ENCODE assay signal across 8 cellular contexts in genomic region chr2:168454737-168455691, GRCh38. TPM values are rescaled to one million over a fixed set of nuclear protein-coding genes. Genes with fewer than 3 reads are reported as not detected.
DNase-seq lines count a peak whose midpoint lies in the region; ATAC-seq, FAIRE-seq and TF ChIP-seq lines count a peak whose summit lies in the region.

No MANE protein-coding gene starts in this region.

- no peak for FAIRE-seq in A549 (lab: Jason Lieb, UNC)

- H3K4me3 ChIP-seq in A549 (peak overlapping the region; percentile 95), astrocyte of the cerebellum (ENCODE audit: low read depth, low read length) (peak overlapping the region; percentile 88), mesenchymal stem cell (ENCODE audit: insufficient read depth in 1 of 2, low read depth in 1 of 2, low read length in 2 of 2) (peak overlapping the region in 1 of 2 experiments; percentile 94)

- H3K56ac ChIP-seq in H9 (ENCODE audit: insufficient read length, low read depth, low read length): no peak overlapping the region

- no peak overlapping the region for H3K4ac ChIP-seq in H9 (ENCODE audit: low read depth, low read length)
- no peak overlapping the region for H3K4ac ChIP-seq in mesenchymal stem cell (ENCODE audit: low read depth in 1 of 2, low read length in 2 of 2)

- peak overlapping the region; percentile 90 to 96 for H3K27ac ChIP-seq in A549
- no peak overlapping the region for H3K27ac ChIP-seq in H9 (ENCODE audit: insufficient read length, low read depth, low read length)
- no peak overlapping the region for H3K27ac ChIP-seq in mesenchymal stem cell (ENCODE audit: low read length, poor library complexity, severe bottlenecking)

- in situ Hi-C loops in astrocyte of the cerebellum (cut with HindIII; ENCODE audit: low sequenced_read_pairs): loop anchor here (5.0 kb wide), 1 partner anchor 82 kb away; no protein-coding TSS in a partner anchor

- no peak overlapping the region for H4K91ac ChIP-seq in H9 (ENCODE audit: insufficient read length, low read depth, low read length)
- no peak overlapping the region for H4K91ac ChIP-seq in mesenchymal stem cell (ENCODE audit: low read length)

- CTCF ChIA-PET in A549 (lab: Yijun Ruan, JAX): no interaction called here

- no peak for TF ChIP-seq EP300 in A549 (IDR thresholded peaks at IDR 0.05)

- H3K14ac ChIP-seq in H9 (ENCODE audit: insufficient read depth, low read length) (no peak overlapping the region), mesenchymal stem cell (ENCODE audit: low read length in 2 of 2) (no peak overlapping the region)

- no peak for TF ChIP-seq RAD21 in A549 (conservative IDR thresholded peaks at IDR 0.05 in 1 of 2, IDR thresholded peaks at IDR 0.05 in 1 of 2)

- H3K36me3 Mint-ChIP-seq in H9 (ENCODE audit: insufficient read depth in 1 of 3, low read depth in 3 of 3): peaks cover 0 to 3% (median 0%) of the 10 kb centered on the region in 3 experiments; a peak in 1 of 7 replicates

- peaks cover 3% of the 10 kb centered on the region; the same call in 1 of the 3 replicates for H3K9me3 ChIP-seq in A549
- H3K9me3 ChIP-seq in H9 (ENCODE audit: control insufficient read depth, low read depth, low read length): no peaks in the 10 kb centered on the region
- H3K9me3 ChIP-seq in mesenchymal stem cell (ENCODE audit: control insufficient read depth, low read length): no peaks in the 10 kb centered on the region

- no peak for ATAC-seq in A549
- ATAC-seq in GM18517 (IDR thresholded peaks at IDR 0.05; ENCODE audit: unreplicated experiment): no peak
- ATAC-seq in GM21423 (IDR thresholded peaks at IDR 0.05; ENCODE audit: unreplicated experiment): no peak
- no peak for ATAC-seq in GM18868 (IDR thresholded peaks at IDR 0.05; ENCODE audit: unreplicated experiment)

- H3K23ac ChIP-seq in H9 (ENCODE audit: insufficient read length, low read depth, low read length) (no peak overlapping the region), mesenchymal stem cell (ENCODE audit: low read length in 2 of 2) (no peak overlapping the region)

- H4K8ac ChIP-seq in H9 (replicated peaks; ENCODE audit: insufficient read length, low read depth, low read length): no peak overlapping the region
- H4K8ac ChIP-seq in mesenchymal stem cell (ENCODE audit: low read length): no peak overlapping the region

- H3T11ph ChIP-seq in H9 (ENCODE audit: low read length): no peak overlapping the region

- H3K27ac Mint-ChIP-seq in H9: no peak overlapping the region

- peak in 1 of 2 experiments; percentile 5 for DNase-seq in A549 (ENCODE audit: low read depth in 1 of 2, low spot score in 1 of 2)
- DNase-seq in H9: no peak
- DNase-seq in astrocyte of the cerebellum (ENCODE audit: low read depth): no peak
- DNase-seq in mesenchymal stem cell: no peak
- no peak for DNase-seq in SW480 (ENCODE audit: low spot score)

- H3K9ac ChIP-seq in H9 (ENCODE audit: extremely low read depth, insufficient read length, low read length) (no peak overlapping the region), mesenchymal stem cell (ENCODE audit: low read length) (peak overlapping the region; percentile 88)

- H3K27me3 Mint-ChIP-seq in H9 (ENCODE audit: low read depth): peaks cover 5% of the 10 kb centered on the region

- TF ChIP-seq POLR2A in A549 (IDR thresholded peaks at IDR 0.05; ENCODE audit: low read length): no peak

- H2BK15ac ChIP-seq in H9 (ENCODE audit: low read depth, low read length) (no peak overlapping the region), mesenchymal stem cell (ENCODE audit: low read depth, poor library complexity, severe bottlenecking) (peak overlapping the region; percentile 73)

- H2BK120ac ChIP-seq in H9 (ENCODE audit: low read depth, low read length, poor library complexity, severe bottlenecking) (no peak overlapping the region), mesenchymal stem cell (ENCODE audit: low read depth, low read length) (no peak overlapping the region)

- peak overlapping the region; percentile 93 for H3K4me2 ChIP-seq in A549
- peak overlapping the region; percentile 81 for H3K4me2 ChIP-seq in H9 (ENCODE audit: insufficient read depth, insufficient read length, low read length)
- H3K4me2 ChIP-seq in mesenchymal stem cell (ENCODE audit: low read length, poor library complexity, severe bottlenecking): no peak overlapping the region

- H3K27me3 ChIP-seq in H9 (ENCODE audit: insufficient read depth, low read length): no peaks in the 10 kb centered on the region
- no peaks in the 10 kb centered on the region for H3K27me3 ChIP-seq in mesenchymal stem cell (ENCODE audit: control insufficient read depth in 1 of 2, insufficient read depth in 1 of 2, low read length in 2 of 2)

- H2BK5ac ChIP-seq in H9 (ENCODE audit: insufficient read length, low read length) (no peak overlapping the region), mesenchymal stem cell (ENCODE audit: low read depth, low read length, poor library complexity, severe bottlenecking) (no peak overlapping the region)

- H3K4me1 ChIP-seq in A549 (peaks cover 10% of the 10 kb centered on the region), H9 (ENCODE audit: insufficient read depth, low read length) (no peaks in the 10 kb centered on the region), mesenchymal stem cell (ENCODE audit: control insufficient read depth, insufficient read depth, low read depth, low read length) (peaks cover 6% of the 10 kb centered on the region)

- no peak overlapping the region for H3K4me3 Mint-ChIP-seq in H9

- no peak overlapping the region for H2BK20ac ChIP-seq in H9 (ENCODE audit: low read depth, low read length, poor library complexity, severe bottlenecking)

- H3K23me2 ChIP-seq in H9 (ENCODE audit: insufficient read length, low read depth, low read length, poor library complexity, severe bottlenecking): peaks cover 11% of the 10 kb centered on the region

- no peak overlapping the region for H4K5ac ChIP-seq in H9 (ENCODE audit: insufficient read length, low read depth, low read length)

- WGBS in A549 (ENCODE audit: missing lambda C conversion rate): 87% methylated on average over 7 of the region's 7 CpGs
- WGBS in H9 (ENCODE audit: extremely low coverage, insufficient read length, low lambda C conversion rate): no CpG with 5 or more reads among the region's 7 CpGs
- WGBS in mesenchymal stem cell: 87% methylated on average over 4 of the region's 7 CpGs

- no peaks in the 10 kb centered on the region; the same call in 1 of the 2 replicates for H3K79me2 ChIP-seq in H9 (ENCODE audit: insufficient read depth, low read length)

- H3K18ac ChIP-seq in H9 (ENCODE audit: insufficient read length, low read depth, low read length) (no peak overlapping the region), mesenchymal stem cell (ENCODE audit: low read depth in 1 of 2, low read length in 2 of 2) (no peak overlapping the region)

- no peaks in the 10 kb centered on the region for H3K9me3 Mint-ChIP-seq in H9

- H2BK12ac ChIP-seq in H9 (ENCODE audit: insufficient read length, low read depth, low read length) (no peak overlapping the region), mesenchymal stem cell (ENCODE audit: low read length in 2 of 2) (peak overlapping the region in 1 of 2 experiments; percentile 45)

- H3K36me3 ChIP-seq in mesenchymal stem cell (ENCODE audit: control insufficient read depth in 1 of 2, insufficient read depth in 2 of 2, low read depth in 1 of 2, low read length in 2 of 2): no peaks in the 10 kb centered on the region

- H3K79me1 ChIP-seq in H9 (ENCODE audit: insufficient read depth, low read depth, low read length, poor library complexity, severe bottlenecking) (no peaks in the 10 kb centered on the region), mesenchymal stem cell (replicated peaks; ENCODE audit: low read length, poor library complexity, severe bottlenecking) (peaks cover 5% of the 10 kb centered on the region)

- no peak for TF ChIP-seq CTCF in A549 (IDR thresholded peaks at IDR 0.05)
- no peak for TF ChIP-seq CTCF in H9 (conservative IDR thresholded peaks at IDR 0.05)
- no peak for TF ChIP-seq CTCF in astrocyte of the cerebellum (IDR thresholded peaks at IDR 0.05; ENCODE audit: low read depth, low read length, missing control alignments)

- H3K4me1 Mint-ChIP-seq in H9: peaks cover 18 to 23% of the 10 kb centered on the region in 2 experiments

- no peak overlapping the region for H2AK5ac ChIP-seq in H9 (ENCODE audit: insufficient read length, low read length)
- H2AK5ac ChIP-seq in mesenchymal stem cell (ENCODE audit: low read length, severe bottlenecking): no peak overlapping the region

- H2AFZ ChIP-seq in H9 (ENCODE audit: low read length) (no peak overlapping the region), mesenchymal stem cell (ENCODE audit: low read depth, low read length) (no peak overlapping the region)

- H4K20me1 ChIP-seq in H9 (ENCODE audit: control insufficient read depth, insufficient read depth, insufficient read length): no peaks in the 10 kb centered on the region

- POLR2A ChIA-PET in A549 (lab: Yijun Ruan, JAX): interaction anchor here (1.3 kb wide), 1 partner anchor 14 kb away, joined by 4 read pairs; no protein-coding TSS in a partner anchor

TF ChIP-seq in A549, 52 proteins besides CTCF, POLR2A, EP300 and RAD21:
- TF ChIP-seq POLR2AphosphoS2 (conservative IDR thresholded peaks at IDR 0.05; ENCODE audit: low read length) (no peak), CBX8 (IDR thresholded peaks at IDR 0.05) (no peak), ZSCAN20 (CRISPR knock-in tag; IDR thresholded peaks at IDR 0.05) (no peak), KDM1A (IDR thresholded peaks at IDR 0.05; ENCODE audit: low read depth) (no peak), FOSL2 (IDR thresholded peaks at IDR 0.05) (no peak), FOSL2 (CRISPR knock-in tag; IDR thresholded peaks at IDR 0.05) (no peak), RARB (CRISPR knock-in tag; IDR thresholded peaks at IDR 0.05) (no peak), EHF (CRISPR knock-in tag; IDR thresholded peaks at IDR 0.05) (no peak), TP53 (CRISPR knock-in tag; IDR thresholded peaks at IDR 0.05) (no peak), FOXS1 (CRISPR knock-in tag; IDR thresholded peaks at IDR 0.05) (no peak), EHMT2 (IDR thresholded peaks at IDR 0.05; ENCODE audit: low read depth) (no peak), JUN (IDR thresholded peaks at IDR 0.05) (no peak)

RNA-seq across cellular contexts. Expression of gene CERS6, which starts 1.1 kb away (rescaled TPM):
- polyA plus RNA-seq in A549 (2011; rRNA removed) (16.9 and 19.0 TPM in 2 replicates), A549 (2017; fragmentation: RNase III; extraction: RNeasy Plus Mini Kit Qiagen cat#74134 plus additional on column Dnase treatment) (10.9 to 12.0 TPM (median 11.6 TPM) in 3 replicates)
- 2.9 and 3.7 TPM in 2 replicates for polyA plus RNA-seq in A549 (2012; cell fraction: cytosol; rRNA removed)
- 1.7 and 3.2 TPM in 2 replicates for polyA plus RNA-seq in A549 (2012; cell fraction: nucleus; rRNA removed)
- 12.8 and 13.0 TPM in 2 replicates for polyA minus RNA-seq in A549 (2011; rRNA and poly(A)+ RNA removed)
- total RNA-seq in H9 (2021): 17.5 and 17.7 TPM in 2 replicates
- 11.1 TPM for polyA plus RNA-seq in mesenchymal stem cell (2013, experiment 1 of 2)
- polyA plus RNA-seq in mesenchymal stem cell (2013, experiment 2 of 2): 11.4 TPM

Comparison
In these comparisons a context has a peak if more than half of its experiments do, and no peak if none do; other contexts are left out.
1. H3K27ac ChIP-seq: peak in A549 (2 of 2); none in H9 (single experiment) and mesenchymal stem cell (single experiment).